Comparison of ENCODE assay signal across 30 cellular contexts in the genomic region with DNA sequence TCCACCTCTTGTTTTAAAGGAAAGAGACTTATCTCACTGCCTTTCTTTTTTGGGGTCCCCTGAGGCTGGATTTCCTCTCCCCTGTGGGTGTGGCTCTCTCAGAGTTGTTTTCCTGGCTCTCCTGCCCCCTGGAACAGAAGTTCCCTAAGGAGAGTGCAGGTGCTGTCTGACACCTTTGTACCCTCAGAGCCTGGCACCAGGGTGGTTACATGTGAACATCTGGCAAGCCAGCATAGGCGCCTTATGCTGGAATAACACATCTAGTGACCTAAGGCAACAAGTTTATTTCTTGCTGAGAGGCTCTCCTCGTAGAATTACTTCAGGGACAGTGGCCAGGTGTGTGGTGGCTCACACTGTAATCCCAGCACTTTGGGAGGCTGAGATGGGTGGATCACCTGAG.
"Had no signal": no experiment of that assay in that cellular context is flagged by ENCODE, and none has a peak within 500 bp of the region (broad histone marks: within the 10 kb centered on the region; RNA-seq: fewer than 3 reads in every experiment).

No MANE protein-coding gene starts in this region.

- H3K4me3 Mint-ChIP-seq: dendritic cell treated with granulocyte-macrophage colony-stimulating factor and Interleukin-4, amounts not matched to agents 40 ng/mL and 50 ng/mL, for 4 days; endodermal cell; immature natural killer cell; naive thymus-derived CD4-positive, alpha-beta T cell; nephron; neural progenitor cell; stimulated activated naive CD8-positive, alpha-beta T cell treated with anti-CD3 and anti-CD28 coated beads, Interleukin-15, amount 100 ng/mL, for 72 hours had no signal

- H3K36me3 ChIP-seq: gastrocnemius medialis, heart left ventricle, lower lobe of right lung, neural progenitor cell, right lobe of liver, suprapubic skin, transverse colon, vagina had no signal

- H3K27me3 Mint-ChIP-seq: progenitor cell of endocrine pancreas; stimulated activated naive CD8-positive, alpha-beta T cell treated with anti-CD3 and anti-CD28 coated beads, Interleukin-15, amount 100 ng/mL, for 72 hours had no signal

- H3K4me3 ChIP-seq: gastrocnemius medialis, heart left ventricle, lower lobe of right lung, neural progenitor cell, right lobe of liver, smooth muscle cell, suprapubic skin, transverse colon, vagina had no signal

- H3K36me3 Mint-ChIP-seq: neural progenitor cell had no signal

- DNase-seq: effector CD8-positive, alpha-beta T cell; endodermal cell; foreskin fibroblast; gastrocnemius medialis; heart left ventricle; hippocampal formation; immature natural killer cell; islet precursor cell; kidney glomerular epithelial cell; left ventricle myocardium superior; lower lobe of right lung; naive thymus-derived CD4-positive, alpha-beta T cell; right lobe of liver; stimulated activated CD4-positive, alpha-beta T cell treated with anti-CD3 and anti-CD28 coated beads, Interleukin-12 subunit alpha, Interleukin-12 subunit beta, amount 100 ng/mL, for 4 hours; stimulated activated CD4-positive, alpha-beta T cell treated with anti-CD3 and anti-CD28 coated beads, Interleukin-1b, Interleukin-23, amount 100 ng/mL, for 48 hours; stimulated activated CD4-positive, alpha-beta T cell treated with anti-CD3 and anti-CD28 coated beads, Interleukin-4, amount 100 ng/mL, for 1 hour; stimulated activated CD8-positive, alpha-beta memory T cell treated with anti-CD3 and anti-CD28 coated beads, Interleukin-4, amount 100 ng/mL, for 48 hours; stimulated activated naive CD4-positive, alpha-beta T cell; stimulated activated naive CD8-positive, alpha-beta T cell treated with anti-CD3 and anti-CD28 coated beads, Interleukin-15, amount 100 ng/mL, for 72 hours; transverse colon had no signal

- H3K9me3 ChIP-seq: gastrocnemius medialis, lower lobe of right lung, right lobe of liver, suprapubic skin, transverse colon, vagina had no signal

- H3K4me2 ChIP-seq: neural progenitor cell, smooth muscle cell had no signal

- H3K27ac ChIP-seq: epithelial cell of prostate, gastrocnemius medialis, heart left ventricle, lower lobe of right lung, neural progenitor cell, parathyroid adenoma, right lobe of liver, suprapubic skin, vagina had no signal

- ATAC-seq: esophagus mucosa; gastrocnemius medialis; heart left ventricle; left ventricle myocardium superior; lower lobe of right lung; naive thymus-derived CD4-positive, alpha-beta T cell; right lobe of liver; stimulated activated naive CD8-positive, alpha-beta T cell treated with anti-CD3 and anti-CD28 coated beads, Interleukin-15, amount 100 ng/mL, for 72 hours had no signal

- H3K27me3 ChIP-seq: gastrocnemius medialis, neural progenitor cell, right lobe of liver, transverse colon, vagina had no signal

- H3K4me1 Mint-ChIP-seq: endodermal cell; naive thymus-derived CD4-positive, alpha-beta T cell; nephron; stimulated activated naive CD8-positive, alpha-beta T cell treated with anti-CD3 and anti-CD28 coated beads, Interleukin-15, amount 100 ng/mL, for 72 hours had no signal

- H3K4me1 ChIP-seq: gastrocnemius medialis, heart left ventricle, lower lobe of right lung, parathyroid adenoma, right lobe of liver, suprapubic skin, vagina had no signal

- H3K9ac ChIP-seq: neural progenitor cell, parathyroid adenoma had no signal

- H3K27ac Mint-ChIP-seq: dendritic cell treated with granulocyte-macrophage colony-stimulating factor and Interleukin-4, amounts not matched to agents 40 ng/mL and 50 ng/mL, for 4 days; endodermal cell; immature natural killer cell; naive thymus-derived CD4-positive, alpha-beta T cell; nephron; neural progenitor cell; stimulated activated naive CD8-positive, alpha-beta T cell treated with anti-CD3 and anti-CD28 coated beads, Interleukin-15, amount 100 ng/mL, for 72 hours had no signal
